Comparison of ENCODE assay signal across 15 cellular contexts in the genomic region with DNA sequence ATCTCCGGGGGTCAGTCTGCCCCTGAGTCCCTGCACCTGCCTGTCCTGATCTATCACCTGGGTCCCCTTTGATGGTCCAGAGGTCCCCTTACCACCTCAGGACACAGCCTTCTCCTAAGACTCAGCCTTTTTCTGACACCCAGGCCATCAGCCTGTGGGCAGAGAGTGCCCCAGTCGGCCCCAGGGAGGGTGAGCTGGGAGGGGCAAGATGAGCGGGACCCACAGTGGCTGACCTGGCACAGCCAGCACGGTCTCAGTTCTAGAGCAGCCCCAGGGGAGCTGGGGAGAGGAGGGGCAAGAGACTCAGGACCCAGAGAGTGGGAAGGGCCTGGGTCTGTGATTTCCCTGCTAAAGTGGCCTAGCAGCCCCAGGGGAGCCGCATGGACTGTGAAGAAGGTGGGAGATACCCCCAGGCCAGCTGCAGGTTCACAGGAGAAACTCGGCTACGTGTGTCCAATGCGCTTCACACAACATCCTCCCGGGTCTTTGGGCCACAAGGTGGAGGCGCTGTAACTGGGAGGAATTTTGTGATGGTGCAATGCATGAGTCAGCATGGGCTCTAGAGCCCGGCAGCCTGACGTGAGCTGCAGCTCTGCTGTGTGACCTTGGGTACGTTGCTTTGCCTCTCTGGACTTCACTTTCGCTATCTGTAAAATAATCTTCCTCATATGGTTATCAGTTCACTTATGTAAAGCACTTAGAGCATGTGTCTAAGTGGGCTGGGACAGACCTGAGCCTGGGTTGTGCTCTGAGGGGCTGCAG.
DNase-seq lines count a peak whose midpoint lies in the region; ATAC-seq and TF ChIP-seq lines count a peak whose summit lies in the region.
"Had no signal": no experiment of that assay in that cellular context is flagged by ENCODE, and none has a peak within 500 bp of the region (broad histone marks: within the 10 kb centered on the region; RNA-seq: fewer than 3 reads in every experiment).

No MANE protein-coding gene starts in this region.

- H2AK5ac ChIP-seq in trophoblast cell (ENCODE audit: low read length), result no peak overlapping the region

- no peak for ATAC-seq in GM18867 (IDR thresholded peaks at IDR 0.05; ENCODE audit: unreplicated experiment)

- no CpG with 5 or more reads among the region's 14 CpGs for WGBS in trophoblast cell (ENCODE audit: extremely low coverage, insufficient coverage, insufficient read length)

- no peak overlapping the region for H4K8ac ChIP-seq in trophoblast cell (ENCODE audit: low read depth, low read length)

- no peaks in the 10 kb centered on the region for H3K4me1 ChIP-seq in trophoblast cell (ENCODE audit: control insufficient read depth in 1 of 2, insufficient read depth in 2 of 2, low read length in 2 of 2)
- H3K4me1 ChIP-seq: colonic mucosa, esophagus muscularis mucosa had no signal

- no peak overlapping the region for H3K27ac ChIP-seq in trophoblast cell (ENCODE audit: low read depth, low read length)
- H3K27ac ChIP-seq: colonic mucosa, esophagus muscularis mucosa, ovary had no signal

- H3K79me2 ChIP-seq in trophoblast cell (ENCODE audit: control insufficient read depth, insufficient read depth, low read length, poor library complexity), result no peaks in the 10 kb centered on the region

- H3K14ac ChIP-seq in trophoblast cell (ENCODE audit: low read length), result no peak overlapping the region

- no peak overlapping the region for H3K18ac ChIP-seq in trophoblast cell (ENCODE audit: low read length)

- H3K4me3 ChIP-seq in NB4 (ENCODE audit: low read depth, low read length), result no peak overlapping the region
- H3K4me3 ChIP-seq in epithelial cell of esophagus (ENCODE audit: low read length), result no peak overlapping the region
- no peak overlapping the region for H3K4me3 ChIP-seq in trophoblast cell (ENCODE audit: low read depth, low read length)
- H3K4me3 ChIP-seq: colonic mucosa, esophagus muscularis mucosa, ovary, smooth muscle cell had no signal

- no peaks in the 10 kb centered on the region for H3K36me3 ChIP-seq in trophoblast cell (ENCODE audit: control insufficient read depth in 1 of 2, insufficient read depth in 2 of 2, low read length in 2 of 2)
- H3K36me3 ChIP-seq: colonic mucosa, esophagus muscularis mucosa, ovary had no signal

- H3K27me3 ChIP-seq in trophoblast cell (ENCODE audit: insufficient read depth, low read length), result no peaks in the 10 kb centered on the region
- H3K27me3 ChIP-seq: colonic mucosa, ovary had no signal

- H2BK5ac ChIP-seq in trophoblast cell (ENCODE audit: low read depth, low read length, poor library complexity), result no peak overlapping the region

- no peak overlapping the region for H4K12ac ChIP-seq in trophoblast cell (ENCODE audit: low read depth, low read length)

- no peak overlapping the region for H3K4ac ChIP-seq in trophoblast cell (ENCODE audit: low read depth, low read length)

- peaks cover 2% of the 10 kb centered on the region for H3K79me1 ChIP-seq in trophoblast cell (ENCODE audit: low read length)

- DNase-seq in DMS53 (lab: John Stamatoyannopoulos, UW), result peak; percentile 10
- no peak for DNase-seq in DMS53 treated with DMSO at 0.1 percent for 48 hours (lab: John Stamatoyannopoulos, UW; ENCODE audit: unreplicated experiment)
- DNase-seq in NB4 (ENCODE audit: low read depth), result peak; percentile 71
- peak; percentile 74 for DNase-seq in epithelial cell of esophagus (ENCODE audit: low read depth)
- DNase-seq in trophoblast cell, result peak; percentile 52 to 76
- no peak for DNase-seq in NAMALWA (ENCODE audit: low spot score)
- no peak for DNase-seq in KBM-7
- DNase-seq: 8988T; activated naive CD8-positive, alpha-beta T cell treated with anti-CD3 and anti-CD28 coated beads, Interleukin-2, amount 10 ng/mL, durations not matched to agents 7 days and 5 days; colonic mucosa; NCI-H2171; ovary had no signal

- H3K9me3 ChIP-seq in trophoblast cell (ENCODE audit: insufficient read depth, low read depth, low read length), result no peaks in the 10 kb centered on the region
- H3K9me3 ChIP-seq: colonic mucosa, ovary had no signal

- H3K4me2 ChIP-seq in trophoblast cell (ENCODE audit: low read length), result no peak overlapping the region
- H3K4me2 ChIP-seq: smooth muscle cell had no signal

- H4K91ac ChIP-seq in trophoblast cell (ENCODE audit: low read depth, low read length), result no peak overlapping the region

- TF ChIP-seq CTCF in NB4 (IDR thresholded peaks at IDR 0.05; ENCODE audit: low read depth, low read length), result peak; percentile 28
- TF ChIP-seq CTCF in epithelial cell of esophagus (IDR thresholded peaks at IDR 0.05; ENCODE audit: insufficient read depth, low read depth, low read length, missing control alignments), result peak; percentile 9

- TF ChIP-seq POLR2A in NB4 (IDR thresholded peaks at IDR 0.05; ENCODE audit: extremely low read depth, insufficient read length), result no peak

- no peak overlapping the region for H2BK120ac ChIP-seq in trophoblast cell (ENCODE audit: insufficient read depth, low read length, poor library complexity)

- in situ Hi-C loops in KBM-7 (cut with MboI; ENCODE audit: low pct_unique_long_range_greater_than_20kb, low sequenced_read_pairs), result no loop called here

- H3K9ac ChIP-seq in trophoblast cell (ENCODE audit: low read length), result no peak overlapping the region

- no peak overlapping the region for H2AFZ ChIP-seq in trophoblast cell (ENCODE audit: insufficient read depth, low read length, poor library complexity)

- no peak overlapping the region for H3K23ac ChIP-seq in trophoblast cell (ENCODE audit: low read length)

- no peak overlapping the region for H2BK12ac ChIP-seq in trophoblast cell (ENCODE audit: low read length)

Comparison
In these comparisons a context has a peak if more than half of its experiments do, and no peak if none do; other contexts are left out.
1. DNase-seq: peak in DMS53 (single experiment), NB4 (single experiment), epithelial cell of esophagus (single experiment) and trophoblast cell (2 of 2); none in DMS53 treated with DMSO at 0.1 percent for 48 hours (single experiment), NAMALWA (single experiment) and KBM-7 (single experiment).